ENCODE assay signal across 1 cellular context in the genomic region with DNA sequence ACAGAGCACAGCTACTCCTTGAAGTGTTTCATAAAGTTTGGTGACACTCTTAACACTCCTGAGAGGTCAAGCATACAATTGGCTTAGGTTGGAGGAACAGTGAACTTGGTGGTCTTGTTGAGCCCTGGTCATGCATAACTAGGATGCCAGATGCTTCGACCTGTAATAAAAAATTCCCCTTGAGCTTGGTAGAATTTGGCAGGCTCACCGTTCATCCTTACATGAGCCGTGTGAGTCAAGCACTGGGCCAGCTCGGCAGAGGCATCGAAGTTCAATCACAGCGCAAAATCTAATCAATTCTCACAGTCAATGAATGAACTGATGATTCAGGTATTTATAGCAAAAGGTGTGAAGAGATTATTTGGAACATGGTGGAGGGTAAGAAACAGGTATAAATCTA.
TF ChIP-seq lines count a peak whose summit lies in the region.

No MANE protein-coding gene starts in this region.

TF ChIP-seq in HepG2, 621 proteins besides CTCF, POLR2A, EP300 and RAD21:
- TF ChIP-seq CBFB (CRISPR knock-in tag; IDR thresholded peaks at IDR 0.05) (no peak), PLRG1 (conservative IDR thresholded peaks at IDR 0.05) (no peak), MAFF (IDR thresholded peaks at IDR 0.05; ENCODE audit: low read depth, low read length) (0 out of 2 replicates have a peak, but pooled peaks have one; percentile 15), MAFK (conservative IDR thresholded peaks at IDR 0.05 in 1 of 2, IDR thresholded peaks at IDR 0.05 in 1 of 2; ENCODE audit: low read length in 2 of 2) (peak; percentile 28 to 37; a peak in 1 of 4 replicates)
- TF ChIP-seq, protein P1, sequence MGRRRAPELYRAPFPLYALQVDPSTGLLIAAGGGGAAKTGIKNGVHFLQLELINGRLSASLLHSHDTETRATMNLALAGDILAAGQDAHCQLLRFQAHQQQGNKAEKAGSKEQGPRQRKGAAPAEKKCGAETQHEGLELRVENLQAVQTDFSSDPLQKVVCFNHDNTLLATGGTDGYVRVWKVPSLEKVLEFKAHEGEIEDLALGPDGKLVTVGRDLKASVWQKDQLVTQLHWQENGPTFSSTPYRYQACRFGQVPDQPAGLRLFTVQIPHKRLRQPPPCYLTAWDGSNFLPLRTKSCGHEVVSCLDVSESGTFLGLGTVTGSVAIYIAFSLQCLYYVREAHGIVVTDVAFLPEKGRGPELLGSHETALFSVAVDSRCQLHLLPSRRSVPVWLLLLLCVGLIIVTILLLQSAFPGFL (CRISPR knock-in tag; IDR thresholded peaks at IDR 0.05), result no peak
- TF ChIP-seq, protein P2, sequence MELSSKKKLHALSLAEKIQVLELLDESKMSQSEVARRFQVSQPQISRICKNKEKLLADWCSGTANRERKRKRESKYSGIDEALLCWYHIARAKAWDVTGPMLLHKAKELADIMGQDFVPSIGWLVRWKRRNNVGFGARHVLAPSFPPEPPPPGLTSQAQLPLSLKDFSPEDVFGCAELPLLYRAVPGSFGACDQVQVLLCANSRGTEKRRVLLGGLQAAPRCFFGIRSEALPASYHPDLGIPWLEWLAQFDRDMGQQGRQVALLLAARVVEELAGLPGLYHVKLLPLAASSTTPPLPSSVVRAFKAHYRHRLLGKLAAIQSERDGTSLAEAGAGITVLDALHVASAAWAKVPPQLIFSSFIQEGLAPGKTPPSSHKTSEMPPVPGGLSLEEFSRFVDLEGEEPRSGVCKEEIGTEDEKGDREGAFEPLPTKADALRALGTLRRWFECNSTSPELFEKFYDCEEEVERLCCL (CRISPR knock-in tag; IDR thresholded peaks at IDR 0.05; ENCODE audit: borderline replicate concordance), result no peak
